ENCODE assay signal across 8 cellular contexts in genomic region chr10:110610308-110610774, GRCh38. TPM values are rescaled to one million over a fixed set of nuclear protein-coding genes. Genes with fewer than 3 reads are reported as not detected.
A peak's percentile ranks its signal among the peaks of the same experiment; 100 is the strongest.
DNase-seq lines count a peak whose midpoint lies in the region; ATAC-seq, FAIRE-seq and TF ChIP-seq lines count a peak whose summit lies in the region.

No MANE protein-coding gene starts in this region.

- intact Hi-C loops in Caco-2 (cut with micrococcal nuclease; ENCODE audit: unreplicated experiment) = loop anchor here (1.0 to 5.0 kb wide), 6 partner anchors 31 to 282 kb away; no protein-coding TSS in a partner anchor

- peak; percentile 85 to 86 for TF ChIP-seq CTCF in Caco-2 (IDR thresholded peaks at IDR 0.05; ENCODE audit: insufficient read depth in 1 of 2, low read depth in 1 of 2, low read length in 1 of 2, severe bottlenecking in 1 of 2, unreplicated experiment in 1 of 2)
- peak; percentile 64 to 77 for TF ChIP-seq CTCF in suprapubic skin (IDR thresholded peaks at IDR 0.05)

- no peaks in the 10 kb centered on the region for H3K9me3 Mint-ChIP-seq in Caco-2 (ENCODE audit: unreplicated experiment)
- no peaks in the 10 kb centered on the region for H3K9me3 Mint-ChIP-seq in effector memory CD8-positive, alpha-beta T cell

- CTCF ChIA-PET in Caco-2 (lab: Charles Lee) = interaction anchor here (0.6 to 1.4 kb wide), 11 partner anchors 9 to 305 kb away, joined by 3 to 21 read pairs (median 3); partner anchors contain the start of gene SMNDC1

- no peak overlapping the region for H3K4me3 Mint-ChIP-seq in Caco-2 (ENCODE audit: unreplicated experiment)
- no peak overlapping the region for H3K4me3 Mint-ChIP-seq in effector memory CD8-positive, alpha-beta T cell

- no peak for TF ChIP-seq POLR2A in H54 (IDR thresholded peaks at IDR 0.05; ENCODE audit: low read depth, low read length)
- TF ChIP-seq POLR2A in suprapubic skin (IDR thresholded peaks at IDR 0.05) = no peak

- H3K4me1 Mint-ChIP-seq in Caco-2 (ENCODE audit: low read depth, unreplicated experiment) = peaks cover 6% of the 10 kb centered on the region
- peaks cover 0 to 3% of the 10 kb centered on the region in 2 donors for H3K4me1 Mint-ChIP-seq in effector memory CD8-positive, alpha-beta T cell (ENCODE audit: low read depth in 2 of 2)

- peak; percentile 74 for ATAC-seq in effector memory CD8-positive, alpha-beta T cell (replicated peaks)

- no peak for TF ChIP-seq EP300 in suprapubic skin (IDR thresholded peaks at IDR 0.05)

- H3K4me3 ChIP-seq in Caco-2 (ENCODE audit: low read depth, low read length) (no peak overlapping the region), suprapubic skin (no peak overlapping the region)

- FAIRE-seq in H54 (lab: Jason Lieb, UNC) = no peak

- H3K36me3 Mint-ChIP-seq in Caco-2 (ENCODE audit: insufficient read depth, unreplicated experiment) = peaks cover 14% of the 10 kb centered on the region
- H3K36me3 Mint-ChIP-seq in effector memory CD8-positive, alpha-beta T cell (ENCODE audit: insufficient read depth) = peaks cover 16% of the 10 kb centered on the region

- no peaks in the 10 kb centered on the region for H3K27me3 Mint-ChIP-seq in Caco-2 (ENCODE audit: insufficient read depth, unreplicated experiment)
- H3K27me3 Mint-ChIP-seq in effector memory CD8-positive, alpha-beta T cell = peaks cover 0 to 7% of the 10 kb centered on the region in 2 donors

- H3K27ac ChIP-seq in suprapubic skin = no peak overlapping the region

- H3K27me3 ChIP-seq in Caco-2 (replicated peaks; ENCODE audit: control insufficient read depth, insufficient read depth, low read length) (no peaks in the 10 kb centered on the region), suprapubic skin (no peaks in the 10 kb centered on the region)

- no peaks in the 10 kb centered on the region for H3K36me3 ChIP-seq in Caco-2 (ENCODE audit: control insufficient read depth, insufficient read depth, low read length)
- peaks cover 8% of the 10 kb centered on the region for H3K36me3 ChIP-seq in suprapubic skin

- BruUV-seq in Caco-2 (replicated peaks; lab: Mats Ljungman, UMichigan) = no TSS peak

- H3K9me3 ChIP-seq in Caco-2 = no peaks in the 10 kb centered on the region
- no peaks in the 10 kb centered on the region for H3K9me3 ChIP-seq in suprapubic skin

- POLR2A ChIA-PET in Caco-2 (lab: Charles Lee) = interaction anchor here (1.0 kb wide), 1 partner anchor 305 kb away, joined by 5 read pairs; the partner anchor contains the start of gene SMNDC1

- WGBS in suprapubic skin = 28% methylated on average over 3 of the region's 3 CpGs

- no peak overlapping the region for H3K27ac Mint-ChIP-seq in Caco-2 (ENCODE audit: unreplicated experiment)
- no peak overlapping the region for H3K27ac Mint-ChIP-seq in effector memory CD8-positive, alpha-beta T cell

- no peaks in the 10 kb centered on the region for H3K4me1 ChIP-seq in Caco-2
- peaks cover 3% of the 10 kb centered on the region for H3K4me1 ChIP-seq in suprapubic skin

- DNase-seq in Caco-2 (peak; percentile 56 to 78), H54 (ENCODE audit: insufficient read length, low spot score) (peak; percentile 33), NCI-H345 (lab: John Stamatoyannopoulos, UW) (peak; percentile 34), medulla oblongata (ENCODE audit: extremely low spot score) (peak; percentile 76), suprapubic skin (ENCODE audit: low spot score in 2 of 2) (no peak), NCI-H1048 (lab: John Stamatoyannopoulos, UW) (no peak)
- peak; percentile 41 to 65 for DNase-seq in activated CD4-positive, alpha-beta T cell treated with anti-CD3 and anti-CD28 coated beads for 4 hours
- peak; percentile 45 to 59 (median 47) for DNase-seq in effector memory CD8-positive, alpha-beta T cell

RNA-seq across cellular contexts. Expression of gene RBM20, which starts 33.8 kb away (rescaled TPM):
- total RNA-seq in Caco-2 (2022) (0.35 and 0.36 TPM in 2 replicates), suprapubic skin (10 to 100 TPM in 1 of 4 donors, 1 to 10 TPM in 3; 1.6 to 18.6 (median 3.2) TPM)

RNA-seq across cellular contexts. Expression of gene SMC3, which starts 42.8 kb away (rescaled TPM):
- 91.4 and 95.7 TPM in 2 replicates for total RNA-seq in Caco-2 (2022)
- total RNA-seq in suprapubic skin = 10 to 100 TPM; 18.9 to 33.5 (median 23.3) TPM

Comparison
In these comparisons a context has a peak if more than half of its experiments do, and no peak if none do; other contexts are left out.
1. DNase-seq: peak in Caco-2 (2 of 2), H54 (single experiment), NCI-H345 (single experiment), activated CD4-positive, alpha-beta T cell treated with anti-CD3 and anti-CD28 coated beads for 4 hours (2 of 2), effector memory CD8-positive, alpha-beta T cell (3 of 3) and medulla oblongata (single experiment); none in suprapubic skin (0 of 2) and NCI-H1048 (single experiment).